Comparison of ENCODE assay signal across 27 cellular contexts in the genomic region with DNA sequence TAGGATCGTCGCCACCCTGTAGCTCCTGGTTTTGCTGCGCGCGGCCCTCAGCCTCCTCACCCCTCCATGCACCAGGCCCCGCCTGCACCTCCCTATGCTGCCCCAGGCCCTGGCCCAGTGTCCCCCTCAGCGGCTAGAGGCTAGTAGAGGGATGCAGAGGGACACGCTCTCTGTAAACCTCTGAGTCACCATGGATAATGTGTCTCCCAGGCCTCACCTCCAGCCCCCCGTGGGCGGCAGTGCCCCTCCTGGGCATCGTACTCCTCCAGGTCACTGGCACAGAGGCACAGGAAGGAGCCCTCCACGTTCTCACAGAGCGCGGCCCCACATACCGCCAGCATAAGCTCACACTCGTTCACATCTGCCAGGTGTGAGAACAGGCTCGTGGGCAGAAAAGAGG. TPM values are rescaled to one million over a fixed set of nuclear protein-coding genes. Genes with fewer than 3 reads are reported as not detected.
DNase-seq lines count a peak whose midpoint lies in the region; ATAC-seq and TF ChIP-seq lines count a peak whose summit lies in the region.
"Had no signal": no experiment of that assay in that cellular context is flagged by ENCODE, and none has a peak within 500 bp of the region (broad histone marks: within the 10 kb centered on the region; RNA-seq: fewer than 3 reads in every experiment).

No MANE protein-coding gene starts in this region.

- H3K27ac ChIP-seq in BLaER1: peak overlapping the region; percentile 96
- no peak overlapping the region for H3K27ac ChIP-seq in neural progenitor cell
- H3K27ac ChIP-seq: gastroesophageal sphincter, right lobe of liver, SJSA1, spleen, tibial artery had no signal

- H3K9me3 ChIP-seq in BLaER1: no peaks in the 10 kb centered on the region
- no peaks in the 10 kb centered on the region for H3K9me3 ChIP-seq in neural progenitor cell (ENCODE audit: low read depth)
- H3K9me3 ChIP-seq: gastroesophageal sphincter, right lobe of liver, SJSA1, spleen, tibial artery had no signal

- H3K4me1 Mint-ChIP-seq in activated B cell treated with CpG ODN at 0.5 μM for 24 hours (peaks cover 15% of the 10 kb centered on the region), neural progenitor cell (peaks cover 45% of the 10 kb centered on the region)

- H3K9me3 Mint-ChIP-seq in activated B cell treated with CpG ODN at 0.5 μM for 24 hours (no peaks in the 10 kb centered on the region), neural progenitor cell (no peaks in the 10 kb centered on the region)
- H3K9me3 Mint-ChIP-seq: activated T-cell treated with anti-CD3 and anti-CD28 coated beads, Interleukin-2, amount 50 U/mL, for 72 hours; brain; CD4-positive, CD25-positive, alpha-beta regulatory T cell; HFFc6 had no signal

- peak overlapping the region; percentile 60 for H3K4me3 ChIP-seq in BLaER1
- H3K4me3 ChIP-seq in neural progenitor cell: no peak overlapping the region
- H3K4me3 ChIP-seq: gastroesophageal sphincter, right lobe of liver, SJSA1, spleen, tibial artery had no signal

- H3K27ac Mint-ChIP-seq in activated B cell treated with CpG ODN at 0.5 μM for 24 hours (no peak overlapping the region), neural progenitor cell (peak overlapping the region; percentile 57)
- H3K27ac Mint-ChIP-seq: activated T-cell treated with anti-CD3 and anti-CD28 coated beads, Interleukin-2, amount 50 U/mL, for 72 hours; HFFc6 had no signal

- peaks cover 85% of the 10 kb centered on the region for H3K4me1 ChIP-seq in BLaER1
- H3K4me1 ChIP-seq in neural progenitor cell: peaks cover 28% of the 10 kb centered on the region
- H3K4me1 ChIP-seq: right lobe of liver had no signal

- H3K36me3 ChIP-seq in BLaER1: peaks cover 23% of the 10 kb centered on the region
- H3K36me3 ChIP-seq in neural progenitor cell: no peaks in the 10 kb centered on the region
- H3K36me3 ChIP-seq: right lobe of liver, SJSA1, spleen had no signal

- ATAC-seq in activated B cell treated with CpG ODN at 0.5 μM for 24 hours (ENCODE audit: low read depth) (peak; percentile 14), GM19023 (IDR thresholded peaks at IDR 0.05; ENCODE audit: unreplicated experiment) (no peak)
- ATAC-seq: activated T-cell treated with anti-CD3 and anti-CD28 coated beads, Interleukin-2, amount 50 U/mL, for 72 hours; gastroesophageal sphincter; right lobe of liver had no signal

- H3K4me2 ChIP-seq in BLaER1: peak overlapping the region; percentile 99
- no peak overlapping the region for H3K4me2 ChIP-seq in neural progenitor cell

- H3K4me3 Mint-ChIP-seq in activated B cell treated with CpG ODN at 0.5 μM for 24 hours: no peak overlapping the region
- H3K4me3 Mint-ChIP-seq in neural progenitor cell: no peak overlapping the region
- H3K4me3 Mint-ChIP-seq: activated T-cell treated with anti-CD3 and anti-CD28 coated beads, Interleukin-2, amount 50 U/mL, for 72 hours; brain; CD4-positive, CD25-positive, alpha-beta regulatory T cell; HFFc6 had no signal

- DNase-seq in D341Med (ENCODE audit: low spot score) (peak; percentile 26), activated B cell treated with CpG ODN at 0.5 μM for 24 hours (no peak), neural progenitor cell (ENCODE audit: low spot score) (no peak), ecto neural progenitor cell (ENCODE audit: low spot score) (no peak)
- no peak for DNase-seq in stimulated activated CD4-positive, alpha-beta T cell treated with anti-CD3 and anti-CD28 coated beads, Interleukin-4, amount 100 ng/mL, for 1 hour
- DNase-seq: activated CD4-positive, alpha-beta T cell treated with anti-CD3 and anti-CD28 coated beads, Interleukin-2, amount 50 U/mL, for 1 hour; activated naive CD4-positive, alpha-beta T cell treated with Interleukin-2 at 50 U/mL for 16 hours; activated T-cell treated with anti-CD3 and anti-CD28 coated beads, Interleukin-2, amount 50 U/mL, for 72 hours; amniotic stem cell; Calu3; CD4-positive, CD25-positive, alpha-beta regulatory T cell; DMS79 treated with DMSO at 0.1 percent for 48 hours; GOT3; HFFc6; hippocampal formation; NCI-H1092; NCI-H1694 treated with DMSO at 0.1 percent for 48 hours; NCI-H446 treated with DMSO at 0.1 percent for 48 hours; right lobe of liver; T-helper 9 cell had no signal

- H3K9ac ChIP-seq in BLaER1 (peak overlapping the region; percentile 87), neural progenitor cell (no peak overlapping the region)

- TF ChIP-seq CTCF in activated B cell treated with CpG ODN at 0.5 μM for 24 hours (IDR thresholded peaks at IDR 0.05) (no peak), neural progenitor cell (IDR thresholded peaks at IDR 0.05) (no peak)

- H4K20me1 ChIP-seq in BLaER1: no peaks in the 10 kb centered on the region
- peaks cover under 1% of the 10 kb centered on the region for H4K20me1 ChIP-seq in neural progenitor cell (ENCODE audit: low read depth)

- CTCF ChIA-PET in activated B cell treated with CpG ODN at 0.5 μM for 24 hours (lab: Charles Lee): no interaction called here

- no peak overlapping the region for H2AFZ ChIP-seq in neural progenitor cell (replicated peaks)

- H3K79me2 ChIP-seq in neural progenitor cell (ENCODE audit: low read depth): no peaks in the 10 kb centered on the region

- intact Hi-C loops in activated B cell treated with CpG ODN at 0.5 μM for 24 hours (cut with micrococcal nuclease): no loop called here

- H3K27me3 Mint-ChIP-seq in activated B cell treated with CpG ODN at 0.5 μM for 24 hours: peaks cover 11% of the 10 kb centered on the region
- peaks cover 5% of the 10 kb centered on the region for H3K27me3 Mint-ChIP-seq in neural progenitor cell (ENCODE audit: insufficient read depth, low read depth)
- H3K27me3 Mint-ChIP-seq: CD4-positive, CD25-positive, alpha-beta regulatory T cell had no signal

- H3K36me3 Mint-ChIP-seq in activated B cell treated with CpG ODN at 0.5 μM for 24 hours (ENCODE audit: low read depth) (no peaks in the 10 kb centered on the region), neural progenitor cell (no peaks in the 10 kb centered on the region)
- H3K36me3 Mint-ChIP-seq: brain; CD4-positive, CD25-positive, alpha-beta regulatory T cell had no signal

- POLR2A ChIA-PET in activated B cell treated with CpG ODN at 0.5 μM for 24 hours (lab: Charles Lee): interaction anchor here (0.5 kb wide), 1 partner anchor 12 kb away, joined by 6 read pairs; the partner anchor contains the start of gene ISCA2

- peaks cover 13% of the 10 kb centered on the region for H3F3A ChIP-seq in neural progenitor cell (ENCODE audit: low read depth)

- H3K27me3 ChIP-seq in BLaER1: no peaks in the 10 kb centered on the region
- no peaks in the 10 kb centered on the region for H3K27me3 ChIP-seq in neural progenitor cell
- H3K27me3 ChIP-seq: gastroesophageal sphincter, right lobe of liver, SJSA1, tibial artery had no signal

RNA-seq across cellular contexts. Expression of gene ISCA2, which starts 12.3 kb away (rescaled TPM):
- total RNA-seq in activated B cell treated with CpG ODN at 0.5 μM for 24 hours (35.0 and 35.3 TPM in 2 replicates), neural progenitor cell (ENCODE audit: low replicate concordance) (45.5 and 47.0 TPM in 2 replicates)

RNA-seq across cellular contexts. Expression of gene NPC2, which starts 12.7 kb away (rescaled TPM):
- 61.7 and 69.4 TPM in 2 replicates for total RNA-seq in activated B cell treated with CpG ODN at 0.5 μM for 24 hours
- total RNA-seq in neural progenitor cell (ENCODE audit: low replicate concordance): 371 and 405 TPM in 2 replicates
